Comparison of ENCODE assay signal across 21 cellular contexts in the genomic region with DNA sequence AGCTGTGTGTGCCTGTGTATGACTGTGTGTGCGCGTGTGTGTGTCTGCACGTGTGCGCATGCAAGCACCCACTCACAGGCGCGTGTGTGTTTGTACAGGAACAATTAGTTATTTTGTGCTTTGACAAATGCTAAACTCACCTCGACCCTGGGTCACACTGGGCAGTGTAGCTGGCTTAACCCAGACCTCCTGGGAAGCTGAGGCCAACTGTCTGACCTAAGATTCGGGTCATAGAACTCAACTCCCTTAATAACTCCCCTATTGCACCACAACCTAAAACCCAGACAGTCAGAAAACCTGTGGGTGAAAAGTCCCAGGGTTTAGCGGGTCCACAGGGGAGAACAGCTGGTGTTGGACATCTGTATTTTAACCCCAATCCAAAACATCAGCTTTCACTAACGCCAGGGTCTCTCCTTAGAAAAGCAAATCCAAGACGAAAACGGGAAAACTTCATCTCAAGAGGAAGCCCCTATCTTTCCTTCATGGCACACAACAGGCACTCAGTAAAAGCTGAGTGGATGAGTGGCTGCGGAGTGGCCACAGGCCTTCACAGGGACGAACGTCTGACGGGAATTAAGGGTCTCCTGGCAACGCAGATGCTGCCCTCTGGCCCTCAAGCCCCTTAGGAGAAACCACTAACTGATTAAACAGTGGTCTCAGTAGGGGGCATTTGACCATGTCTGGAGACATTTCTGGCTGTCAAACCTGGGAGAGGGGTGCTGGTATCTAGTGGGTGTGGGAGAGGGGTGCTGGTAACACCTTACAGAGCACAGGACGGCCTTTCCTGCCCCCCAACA. TPM values are rescaled to one million over a fixed set of nuclear protein-coding genes. Genes with fewer than 3 reads are reported as not detected.
DNase-seq lines count a peak whose midpoint lies in the region; ATAC-seq and TF ChIP-seq lines count a peak whose summit lies in the region.
"Had no signal": no experiment of that assay in that cellular context is flagged by ENCODE, and none has a peak within 500 bp of the region (broad histone marks: within the 10 kb centered on the region; RNA-seq: fewer than 3 reads in every experiment).

No MANE protein-coding gene starts in this region.

- H3K4me1 ChIP-seq in skeletal muscle tissue (ENCODE audit: control insufficient read depth in 3 of 3, insufficient read depth in 3 of 3, low read length in 3 of 3) = peaks cover 57 to 58% (median 57%) of the 10 kb centered on the region in 3 donors

- no peaks in the 10 kb centered on the region for H3K9me3 Mint-ChIP-seq in activated B cell treated with CpG ODN at 0.5 μM for 24 hours
- H3K9me3 Mint-ChIP-seq in activated CD4-positive, alpha-beta T cell treated with anti-CD3 and anti-CD28 coated beads, Interleukin-2, amount 10 ng/mL, durations not matched to agents 7 days and 5 days = no peaks in the 10 kb centered on the region

- H3K4me3 ChIP-seq in skeletal muscle tissue (ENCODE audit: low read length in 3 of 3) (peak overlapping the region in 2 of 3 donors; percentile 2 to 6), brain microvascular endothelial cell (ENCODE audit: low read depth, low read length) (no peak overlapping the region)
- H3K4me3 ChIP-seq: Peyer's patch, thyroid gland had no signal

- CTCF ChIA-PET in activated B cell treated with CpG ODN at 0.5 μM for 24 hours (lab: Charles Lee) = interaction anchor here (1.1 to 6.5 kb wide), 2 partner anchors 24 to 86 kb away, joined by 3 to 48 read pairs; no protein-coding TSS in a partner anchor
- CTCF ChIA-PET in activated CD4-positive, alpha-beta T cell treated with anti-CD3 and anti-CD28 coated beads, Interleukin-2, amount 10 ng/mL, durations not matched to agents 7 days and 5 days (lab: Charles Lee) = interaction anchor here (1.2 kb wide), 2 partner anchors 10 to 16 kb away, joined by 3 read pairs; no protein-coding TSS in a partner anchor

- H3K27ac ChIP-seq in KOPT-K1 (ENCODE audit: low read depth, low read length, poor library complexity, severe bottlenecking) (peak overlapping the region; percentile 70), skeletal muscle tissue (ENCODE audit: low read depth, low read length) (no peak overlapping the region), brain microvascular endothelial cell (no peak overlapping the region)
- H3K27ac ChIP-seq: Peyer's patch, thyroid gland had no signal

- H3K4me1 Mint-ChIP-seq in activated B cell treated with CpG ODN at 0.5 μM for 24 hours = peaks cover 86% of the 10 kb centered on the region
- H3K4me1 Mint-ChIP-seq in activated CD4-positive, alpha-beta T cell treated with anti-CD3 and anti-CD28 coated beads, Interleukin-2, amount 10 ng/mL, durations not matched to agents 7 days and 5 days = peaks cover 7% of the 10 kb centered on the region

- no peaks in the 10 kb centered on the region for H3K9me3 ChIP-seq in KOPT-K1 (ENCODE audit: insufficient read depth, low read length, poor library complexity, severe bottlenecking)
- no peaks in the 10 kb centered on the region for H3K9me3 ChIP-seq in skeletal muscle tissue (ENCODE audit: control insufficient read depth in 3 of 3, low read length in 3 of 3)
- H3K9me3 ChIP-seq: heart left ventricle, Peyer's patch, sigmoid colon, thyroid gland had no signal

- DNase-seq in activated B cell treated with CpG ODN at 0.5 μM for 24 hours (no peak), glomerular visceral epithelial cell (ENCODE audit: extremely low spot score) (peak; percentile 45), brain microvascular endothelial cell (no peak)
- no peak for DNase-seq in activated CD4-positive, alpha-beta T cell treated with anti-CD3 and anti-CD28 coated beads, Interleukin-2, amount 10 ng/mL, durations not matched to agents 7 days and 5 days
- DNase-seq: activated CD4-positive, alpha-beta T cell treated with anti-CD3 and anti-CD28 coated beads, Interleukin-2, amount 50 U/mL, for 4 hours; activated T-cell treated with anti-CD3 and anti-CD28 coated beads, Interleukin-2, amount 50 U/mL, for 48 hours; DND-41; erythroblast; heart left ventricle; NCI-H2029 treated with DMSO at 0.1 percent for 48 hours; NCI-H526 treated with DMSO at 0.1 percent for 48 hours; occipital lobe; Peyer's patch; sigmoid colon; stimulated activated CD4-positive, alpha-beta T cell treated with anti-CD3 and anti-CD28 coated beads, Interleukin-4, amount 100 ng/mL, for 1 hour; thyroid gland had no signal

- H3K27ac Mint-ChIP-seq in activated B cell treated with CpG ODN at 0.5 μM for 24 hours = peak overlapping the region; percentile 92
- H3K27ac Mint-ChIP-seq in activated CD4-positive, alpha-beta T cell treated with anti-CD3 and anti-CD28 coated beads, Interleukin-2, amount 10 ng/mL, durations not matched to agents 7 days and 5 days = no peak overlapping the region
- H3K27ac Mint-ChIP-seq: CD14-positive monocyte had no signal

- H3K36me3 Mint-ChIP-seq in activated B cell treated with CpG ODN at 0.5 μM for 24 hours (ENCODE audit: low read depth) = peaks cover 8% of the 10 kb centered on the region
- H3K36me3 Mint-ChIP-seq in activated CD4-positive, alpha-beta T cell treated with anti-CD3 and anti-CD28 coated beads, Interleukin-2, amount 10 ng/mL, durations not matched to agents 7 days and 5 days (ENCODE audit: low read depth) = peaks cover 3% of the 10 kb centered on the region
- H3K36me3 Mint-ChIP-seq: CD14-positive monocyte had no signal

- no peaks in the 10 kb centered on the region for H3K27me3 Mint-ChIP-seq in activated B cell treated with CpG ODN at 0.5 μM for 24 hours
- peaks cover 23% of the 10 kb centered on the region for H3K27me3 Mint-ChIP-seq in activated CD4-positive, alpha-beta T cell treated with anti-CD3 and anti-CD28 coated beads, Interleukin-2, amount 10 ng/mL, durations not matched to agents 7 days and 5 days

- TF ChIP-seq CTCF in activated B cell treated with CpG ODN at 0.5 μM for 24 hours (IDR thresholded peaks at IDR 0.05) (no peak), brain microvascular endothelial cell (IDR thresholded peaks at IDR 0.05; ENCODE audit: low read depth, low read length, missing control alignments) (no peak)

- peak overlapping the region in 2 of 3 donors; percentile 25 to 57 for H3K9ac ChIP-seq in skeletal muscle tissue (ENCODE audit: low read depth in 1 of 3, low read length in 3 of 3)

- ATAC-seq in activated B cell treated with CpG ODN at 0.5 μM for 24 hours (ENCODE audit: low read depth) = no peak
- no peak for ATAC-seq in GM21360 (IDR thresholded peaks at IDR 0.05; ENCODE audit: unreplicated experiment)
- no peak for ATAC-seq in GM19324 (IDR thresholded peaks at IDR 0.05; ENCODE audit: low FRiP score, unreplicated experiment)
- ATAC-seq: heart left ventricle had no signal

- intact Hi-C loops in activated B cell treated with CpG ODN at 0.5 μM for 24 hours (cut with micrococcal nuclease) = loop anchor here (10.0 kb wide), 1 partner anchor 1200 kb away; no protein-coding TSS in a partner anchor

- H3K4me3 Mint-ChIP-seq in activated B cell treated with CpG ODN at 0.5 μM for 24 hours = no peak overlapping the region
- no peak overlapping the region for H3K4me3 Mint-ChIP-seq in activated CD4-positive, alpha-beta T cell treated with anti-CD3 and anti-CD28 coated beads, Interleukin-2, amount 10 ng/mL, durations not matched to agents 7 days and 5 days
- H3K4me3 Mint-ChIP-seq: CD14-positive monocyte had no signal

- H3K27me3 ChIP-seq in skeletal muscle tissue (ENCODE audit: control insufficient read depth in 3 of 3, insufficient read depth in 3 of 3, low read length in 3 of 3) = no peaks in the 10 kb centered on the region
- no peaks in the 10 kb centered on the region for H3K27me3 ChIP-seq in brain microvascular endothelial cell (replicated peaks)
- H3K27me3 ChIP-seq: heart left ventricle, Peyer's patch, sigmoid colon, thyroid gland had no signal

- H3K36me3 ChIP-seq in KOPT-K1 (ENCODE audit: insufficient read depth, low read length) = peaks cover 44% of the 10 kb centered on the region
- H3K36me3 ChIP-seq in skeletal muscle tissue (ENCODE audit: control insufficient read depth in 3 of 3, insufficient read depth in 3 of 3, low read length in 3 of 3) = no peaks in the 10 kb centered on the region
- no peaks in the 10 kb centered on the region for H3K36me3 ChIP-seq in brain microvascular endothelial cell (replicated peaks)
- H3K36me3 ChIP-seq: heart left ventricle, Peyer's patch, sigmoid colon, thyroid gland had no signal

- POLR2A ChIA-PET in activated B cell treated with CpG ODN at 0.5 μM for 24 hours (lab: Charles Lee) = interaction anchor here (0.8 to 7.7 kb wide), 3 partner anchors 23 to 86 kb away, joined by 3 to 154 read pairs (median 46); a partner anchor contains a TSS
- POLR2A ChIA-PET in activated CD4-positive, alpha-beta T cell treated with anti-CD3 and anti-CD28 coated beads, Interleukin-2, amount 10 ng/mL, durations not matched to agents 7 days and 5 days (lab: Charles Lee) = no interaction called here

- in situ Hi-C loops in brain microvascular endothelial cell (cut with HindIII; ENCODE audit: low pct_ligation_motif_present, low sequenced_read_pairs) = no loop called here

RNA-seq across cellular contexts. Expression of a gene that starts 4.5 kb away (rescaled TPM):
- total RNA-seq in activated B cell treated with CpG ODN at 0.5 μM for 24 hours (33.1 and 34.8 TPM in 2 replicates), skeletal muscle tissue (5.2 TPM)
- total RNA-seq in activated CD4-positive, alpha-beta T cell treated with anti-CD3 and anti-CD28 coated beads, Interleukin-2, amount 10 ng/mL, durations not matched to agents 7 days and 5 days = 1 to 10 TPM in 1 of 2 experiments, under 1 TPM in 1; 0.72 to 1.1 TPM
